Comparison of ENCODE assay signal across 24 cellular contexts in the genomic region with DNA sequence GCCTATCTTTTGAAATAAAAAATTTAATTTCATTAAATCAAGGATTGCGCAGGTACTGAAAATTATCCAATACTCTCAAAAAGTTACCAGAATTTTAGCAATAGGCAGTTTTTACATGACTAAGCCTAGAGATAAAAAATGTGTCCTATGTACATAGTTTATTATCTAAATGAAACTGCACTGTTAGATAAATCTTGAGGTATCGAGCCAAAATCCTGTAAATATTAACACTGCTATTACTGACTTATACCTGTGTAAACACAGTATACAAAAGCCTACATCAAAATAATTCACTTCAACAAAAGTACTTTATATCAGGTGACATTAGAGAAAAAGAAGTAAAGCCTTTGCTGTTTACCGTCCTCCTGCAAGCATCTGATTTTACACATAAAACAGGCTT.
A peak's percentile ranks its signal among the peaks of the same experiment; 100 is the strongest.
DNase-seq lines count a peak whose midpoint lies in the region; ATAC-seq, FAIRE-seq and TF ChIP-seq lines count a peak whose summit lies in the region.
"Had no signal": no experiment of that assay in that cellular context is flagged by ENCODE, and none has a peak within 500 bp of the region (broad histone marks: within the 10 kb centered on the region; RNA-seq: fewer than 3 reads in every experiment).

No MANE protein-coding gene starts in this region.

- DNase-seq in NCI-H146 (lab: John Stamatoyannopoulos, UW) (peak; percentile 25), NCI-H774 (lab: John Stamatoyannopoulos, UW) (peak; percentile 17), pancreas (no peak), thyroid gland (no peak), GM20000 (ENCODE audit: low spot score) (no peak), NCI-H1105 treated with DMSO at 0.1 percent for 48 hours (lab: John Stamatoyannopoulos, UW) (no peak), nucleus accumbens (lab: John Stamatoyannopoulos, UW) (no peak)
- DNase-seq: BE2C, COR-L47, DMS 273 treated with DMSO at 0.1 percent for 48 hours, HCEC 1CT, MG63, NCI-H1436, NCI-H2029 treated with DMSO at 0.1 percent for 48 hours, NCI-H2171, NCI-H446, SHP77 treated with DMSO at 0.1 percent for 48 hours had no signal

- TF ChIP-seq POLR2A in thyroid gland (IDR thresholded peaks at IDR 0.05) = no peak

- ATAC-seq in pancreas = peak in 3 of 4 donors; percentile 60 to 83 (median 76)
- ATAC-seq: GM23338, HepG2, K562 had no signal

- H3K36me3 ChIP-seq in pancreas = peaks cover 0 to 34% (median 10%) of the 10 kb centered on the region in 3 donors
- H3K36me3 ChIP-seq in thyroid gland = peaks cover 43 to 47% of the 10 kb centered on the region in 2 donors

- intact Hi-C loops in pancreas (cut with DNase I) = no loop called here
- intact Hi-C loops in thyroid gland (cut with DNase I) = no loop called here

- H3K27ac ChIP-seq in pancreas = peak overlapping the region in 3 of 4 donors; percentile 28 to 67 (median 67)
- peak overlapping the region in 2 of 3 donors; percentile 48 to 57 for H3K27ac ChIP-seq in thyroid gland
- H3K27ac ChIP-seq: HL-60, RWPE1 had no signal

- H3K27me3 ChIP-seq in pancreas = no peaks in the 10 kb centered on the region
- H3K27me3 ChIP-seq in thyroid gland = no peaks in the 10 kb centered on the region
- H3K27me3 ChIP-seq: BE2C, MG63 had no signal

- peaks cover 17 to 20% (median 17%) of the 10 kb centered on the region in 3 donors for H3K4me1 ChIP-seq in pancreas
- peaks cover 4 to 14% of the 10 kb centered on the region in 2 donors for H3K4me1 ChIP-seq in thyroid gland
- H3K4me1 ChIP-seq: BE2C had no signal

- TF ChIP-seq CTCF in pancreas (IDR thresholded peaks at IDR 0.05) (no peak), thyroid gland (IDR thresholded peaks at IDR 0.05) (no peak), GM20000 (IDR thresholded peaks at IDR 0.05; ENCODE audit: extremely low read depth, missing control alignments) (no peak)

- H3K9me3 ChIP-seq in pancreas = no peaks in the 10 kb centered on the region
- H3K9me3 ChIP-seq in thyroid gland = no peaks in the 10 kb centered on the region
- H3K9me3 ChIP-seq: BE2C, MG63 had no signal

- H3K4me3 ChIP-seq in pancreas = no peak overlapping the region
- H3K4me3 ChIP-seq in thyroid gland (replicated peaks in 1 of 3) = no peak overlapping the region
- H3K4me3 ChIP-seq: GM23338, K562, MG63, SK-N-MC had no signal

- no peak for FAIRE-seq in pancreas (lab: Jason Lieb, UNC)
- FAIRE-seq: GM12892, HepG2, K562 had no signal

- WGBS in pancreas, 2 donors = 31 to 36% methylated on average over 3 of the region's 3 CpGs
- 96 to 98% methylated on average over 3 of the region's 3 CpGs for WGBS in thyroid gland, 2 donors

Comparison
In these comparisons a context has a peak if more than half of its experiments do, and no peak if none do; other contexts are left out.
1. DNase-seq: peak in NCI-H146 (single experiment) and NCI-H774 (single experiment); none in pancreas (0 of 6), thyroid gland (0 of 2), GM20000 (single experiment), NCI-H1105 treated with DMSO at 0.1 percent for 48 hours (single experiment) and nucleus accumbens (0 of 56).